ENCODE assay signal across 9 cellular contexts in genomic region chr3:122030381-122031122, GRCh38. TPM values are rescaled to one million over a fixed set of nuclear protein-coding genes. Genes with fewer than 3 reads are reported as not detected.
A peak's percentile ranks its signal among the peaks of the same experiment; 100 is the strongest.
DNase-seq lines count a peak whose midpoint lies in the region; ATAC-seq, FAIRE-seq and TF ChIP-seq lines count a peak whose summit lies in the region.
"Had no signal": no experiment of that assay in that cellular context is flagged by ENCODE, and none has a peak within 500 bp of the region (broad histone marks: within the 10 kb centered on the region; RNA-seq: fewer than 3 reads in every experiment).

No MANE protein-coding gene starts in this region.

- peak; percentile 29 for DNase-seq in AG10803 (ENCODE audit: low read depth)
- DNase-seq in activated T-helper 2 cell treated with anti-CD3 and anti-CD28 coated beads, Interferon-gamma antibody, Interleukin-2, Interleukin-4, amounts not matched to agents 10 μg/mL and 5 μg/mL and 100 μg/mL, durations not matched to agents 14 hours and 24 hours and 36 hours (ENCODE audit: low spot score), result peak; percentile 19
- no peak for DNase-seq in activated gamma-delta T cell treated with Interleukin-2 at 50 U/mL for 16 hours
- DNase-seq in hepatic stellate cell (ENCODE audit: low spot score), result no peak
- no peak for DNase-seq in RCC 7860 (ENCODE audit: low spot score)
- no peak for DNase-seq in ACHN

- intact Hi-C loops in activated T-helper 2 cell treated with anti-CD3 and anti-CD28 coated beads, Interferon-gamma antibody, Interleukin-2, Interleukin-4, amounts not matched to agents 10 μg/mL and 5 μg/mL and 100 μg/mL, durations not matched to agents 14 hours and 24 hours and 36 hours (cut with micrococcal nuclease), result loop anchor here (2.0 kb wide), 2 partner anchors 16 to 44 kb away; no protein-coding TSS in a partner anchor

- H3K4me3 ChIP-seq in AG10803 (ENCODE audit: low read length), result no peak overlapping the region

- no peak for FAIRE-seq in RCC 7860 (lab: Jason Lieb, UNC)
- FAIRE-seq: TTC549 had no signal

- no peak for TF ChIP-seq CTCF in AG10803 (conservative IDR thresholded peaks at IDR 0.05; ENCODE audit: low read length)

- ATAC-seq in GM19023 (IDR thresholded peaks at IDR 0.05; ENCODE audit: unreplicated experiment), result peak; percentile 76
- ATAC-seq in HG03097 (IDR thresholded peaks at IDR 0.05; ENCODE audit: low FRiP score, unreplicated experiment), result peak; percentile 52

- H3K36me3 Mint-ChIP-seq in activated T-helper 2 cell treated with anti-CD3 and anti-CD28 coated beads, Interferon-gamma antibody, Interleukin-2, Interleukin-4, amounts not matched to agents 10 μg/mL and 5 μg/mL and 100 μg/mL, durations not matched to agents 14 hours and 24 hours and 36 hours (ENCODE audit: low read depth), result peaks cover 26% of the 10 kb centered on the region

- H3K9me3 Mint-ChIP-seq in activated T-helper 2 cell treated with anti-CD3 and anti-CD28 coated beads, Interferon-gamma antibody, Interleukin-2, Interleukin-4, amounts not matched to agents 10 μg/mL and 5 μg/mL and 100 μg/mL, durations not matched to agents 14 hours and 24 hours and 36 hours, result peaks cover 46% of the 10 kb centered on the region

- peak overlapping the region; percentile 86 for H3K27ac Mint-ChIP-seq in activated T-helper 2 cell treated with anti-CD3 and anti-CD28 coated beads, Interferon-gamma antibody, Interleukin-2, Interleukin-4, amounts not matched to agents 10 μg/mL and 5 μg/mL and 100 μg/mL, durations not matched to agents 14 hours and 24 hours and 36 hours

- H3K4me3 Mint-ChIP-seq in activated T-helper 2 cell treated with anti-CD3 and anti-CD28 coated beads, Interferon-gamma antibody, Interleukin-2, Interleukin-4, amounts not matched to agents 10 μg/mL and 5 μg/mL and 100 μg/mL, durations not matched to agents 14 hours and 24 hours and 36 hours (ENCODE audit: low read depth), result peak overlapping the region; percentile 10

- in situ Hi-C loops in ACHN (cut with HindIII; ENCODE audit: low pct_ligation_motif_present, low pct_unique_long_range_greater_than_20kb, low sequenced_read_pairs), result no loop called here

- no peaks in the 10 kb centered on the region for H3K27me3 Mint-ChIP-seq in activated T-helper 2 cell treated with anti-CD3 and anti-CD28 coated beads, Interferon-gamma antibody, Interleukin-2, Interleukin-4, amounts not matched to agents 10 μg/mL and 5 μg/mL and 100 μg/mL, durations not matched to agents 14 hours and 24 hours and 36 hours (ENCODE audit: low read depth)

- peaks cover 23% of the 10 kb centered on the region for H3K4me1 Mint-ChIP-seq in activated T-helper 2 cell treated with anti-CD3 and anti-CD28 coated beads, Interferon-gamma antibody, Interleukin-2, Interleukin-4, amounts not matched to agents 10 μg/mL and 5 μg/mL and 100 μg/mL, durations not matched to agents 14 hours and 24 hours and 36 hours (ENCODE audit: low read depth)

RNA-seq across cellular contexts. Expression of gene ILDR1, which starts 8.5 kb away (rescaled TPM):
- total RNA-seq in activated T-helper 2 cell treated with anti-CD3 and anti-CD28 coated beads, Interferon-gamma antibody, Interleukin-2, Interleukin-4, amounts not matched to agents 10 μg/mL and 5 μg/mL and 100 μg/mL, durations not matched to agents 14 hours and 24 hours and 36 hours, result 0.21 and 0.28 TPM in 2 replicates

RNA-seq across cellular contexts. Expression of gene CD86, which starts 24.6 kb away (rescaled TPM):
- 4.8 and 6.8 TPM in 2 replicates for total RNA-seq in activated T-helper 2 cell treated with anti-CD3 and anti-CD28 coated beads, Interferon-gamma antibody, Interleukin-2, Interleukin-4, amounts not matched to agents 10 μg/mL and 5 μg/mL and 100 μg/mL, durations not matched to agents 14 hours and 24 hours and 36 hours

Comparison
In these comparisons a context has a peak if more than half of its experiments do, and no peak if none do; other contexts are left out.
1. DNase-seq: peak in AG10803 (single experiment) and activated T-helper 2 cell treated with anti-CD3 and anti-CD28 coated beads, Interferon-gamma antibody, Interleukin-2, Interleukin-4, amounts not matched to agents 10 μg/mL and 5 μg/mL and 100 μg/mL, durations not matched to agents 14 hours and 24 hours and 36 hours (single experiment); none in activated gamma-delta T cell treated with Interleukin-2 at 50 U/mL for 16 hours (single experiment), hepatic stellate cell (single experiment), RCC 7860 (single experiment) and ACHN (single experiment).